Comparison of ENCODE assay signal across 17 cellular contexts in genomic region chrX:30572004-30572403, GRCh38. TPM values are rescaled to one million over a fixed set of nuclear protein-coding genes. Genes with fewer than 3 reads are reported as not detected.
DNase-seq lines count a peak whose midpoint lies in the region; ATAC-seq and TF ChIP-seq lines count a peak whose summit lies in the region.
"Had no signal": no experiment of that assay in that cellular context is flagged by ENCODE, and none has a peak within 500 bp of the region (broad histone marks: within the 10 kb centered on the region; RNA-seq: fewer than 3 reads in every experiment).

No MANE protein-coding gene starts in this region.

- H3K27ac ChIP-seq in OCI-LY1 (ENCODE audit: low read depth, low read length, poor library complexity, severe bottlenecking) (no peak overlapping the region), PC-3 (ENCODE audit: low read length) (no peak overlapping the region), tibial artery (no peak overlapping the region), Peyer's patch (no peak overlapping the region)
- H3K27ac ChIP-seq: left ventricle myocardium inferior, testis, WERI-Rb-1 had no signal

- H3K36me3 ChIP-seq in OCI-LY1 (ENCODE audit: insufficient read depth, low read length) (peaks cover 47% of the 10 kb centered on the region), PC-3 (ENCODE audit: low read depth, low read length) (no peaks in the 10 kb centered on the region), tibial artery (no peaks in the 10 kb centered on the region), Peyer's patch (no peaks in the 10 kb centered on the region)
- H3K36me3 ChIP-seq: heart left ventricle, left ventricle myocardium inferior, WERI-Rb-1 had no signal

- peak; percentile 44 for ATAC-seq in GM19025 (IDR thresholded peaks at IDR 0.05; ENCODE audit: low read depth, unreplicated experiment)
- ATAC-seq in HG02798 (IDR thresholded peaks at IDR 0.05; ENCODE audit: poor library complexity, unreplicated experiment), result peak; percentile 37
- ATAC-seq in PC-3, result no peak
- ATAC-seq: activated CD8-positive, alpha-beta memory T cell treated with anti-CD3 and anti-CD28 coated beads, Interleukin-2, amount 10 ng/mL, durations not matched to agents 7 days and 5 days had no signal

- BruUV-seq in PC-3 (replicated peaks; lab: Mats Ljungman, UMichigan), result no TSS peak

- H4K20me1 ChIP-seq in OCI-LY1 (ENCODE audit: insufficient read depth, low read length) (no peaks in the 10 kb centered on the region), PC-3 (ENCODE audit: low read length) (no peaks in the 10 kb centered on the region)

- H2AFZ ChIP-seq in OCI-LY1 (ENCODE audit: low read length) (no peak overlapping the region), PC-3 (ENCODE audit: low read length) (no peak overlapping the region)

- H3K79me2 ChIP-seq in OCI-LY1 (ENCODE audit: insufficient read depth, low read length) (peaks cover 74% of the 10 kb centered on the region), PC-3 (ENCODE audit: low read length) (no peaks in the 10 kb centered on the region)

- intact Hi-C loops in PC-3 (cut with micrococcal nuclease) (no loop called here), tibial artery (cut with DNase I; ENCODE audit: low total_unique reads) (loop anchor here (10.0 kb wide), 1 partner anchor 133 kb away; no protein-coding TSS in a partner anchor)

- no peaks in the 10 kb centered on the region for H3F3A ChIP-seq in OCI-LY1 (ENCODE audit: insufficient read depth, low read length)
- H3F3A ChIP-seq in PC-3 (ENCODE audit: low read length, unreplicated experiment), result no peaks in the 10 kb centered on the region

- POLR2A ChIA-PET in PC-3 (lab: Charles Lee; ENCODE audit: unreplicated experiment), result no interaction called here

- H3K9ac ChIP-seq in OCI-LY1 (ENCODE audit: low read length) (0 out of 2 replicates have a peak overlapping the region, but pooled peaks have one; percentile 24), PC-3 (ENCODE audit: low read length) (no peak overlapping the region)

- H3K9me3 ChIP-seq in OCI-LY1 (ENCODE audit: low read length), result no peaks in the 10 kb centered on the region
- no peaks in the 10 kb centered on the region for H3K9me3 ChIP-seq in PC-3 (ENCODE audit: low read length)
- no peaks in the 10 kb centered on the region for H3K9me3 ChIP-seq in tibial artery
- H3K9me3 ChIP-seq in Peyer's patch, result no peaks in the 10 kb centered on the region
- H3K9me3 ChIP-seq: heart left ventricle, left ventricle myocardium inferior, testis had no signal

- peak overlapping the region; percentile 50 for H3K4me3 ChIP-seq in OCI-LY1 (ENCODE audit: low read depth, low read length, poor library complexity, severe bottlenecking)
- no peak overlapping the region for H3K4me3 ChIP-seq in PC-3 (ENCODE audit: low read length)
- H3K4me3 ChIP-seq in tibial artery, result no peak overlapping the region
- no peak overlapping the region for H3K4me3 ChIP-seq in Peyer's patch
- H3K4me3 ChIP-seq: left ventricle myocardium inferior, testis had no signal

- CTCF ChIA-PET in PC-3 (lab: Charles Lee), result no interaction called here

- TF ChIP-seq CTCF in OCI-LY1 (IDR thresholded peaks at IDR 0.05; ENCODE audit: low read length), result no peak
- TF ChIP-seq CTCF in PC-3 (conservative IDR thresholded peaks at IDR 0.05; ENCODE audit: low read depth, low read length), result no peak
- TF ChIP-seq CTCF in tibial artery (IDR thresholded peaks at IDR 0.05), result no peak
- TF ChIP-seq CTCF in Peyer's patch (IDR thresholded peaks at IDR 0.05), result no peak

- peaks cover 49% of the 10 kb centered on the region for H3K4me1 ChIP-seq in OCI-LY1 (ENCODE audit: insufficient read depth, low read length, severe bottlenecking)
- peaks cover 13% of the 10 kb centered on the region for H3K4me1 ChIP-seq in PC-3 (ENCODE audit: insufficient read depth, low read length)
- no peaks in the 10 kb centered on the region for H3K4me1 ChIP-seq in tibial artery
- H3K4me1 ChIP-seq in Peyer's patch, result no peaks in the 10 kb centered on the region
- H3K4me1 ChIP-seq: left ventricle myocardium inferior, testis had no signal

- no peak for DNase-seq in PC-3
- no peak for DNase-seq in tibial artery
- DNase-seq in Peyer's patch, result no peak
- no peak for DNase-seq in AG20443 (ENCODE audit: low spot score)
- DNase-seq: activated CD8-positive, alpha-beta memory T cell treated with anti-CD3 and anti-CD28 coated beads, Interleukin-2, amount 10 ng/mL, durations not matched to agents 7 days and 5 days; activated naive CD8-positive, alpha-beta T cell treated with anti-CD3 and anti-CD28 coated beads, Interleukin-2, amount 10 ng/mL, durations not matched to agents 7 days and 5 days; CD8-positive, alpha-beta memory T cell; heart left ventricle; left ventricle myocardium inferior; NCI-H1417 treated with DMSO at 0.1 percent for 48 hours; NCI-H748 treated with DMSO at 0.1 percent for 48 hours; testis; WERI-Rb-1 had no signal

- H3K9me2 ChIP-seq in OCI-LY1 (ENCODE audit: low read depth, low read length), result no peaks in the 10 kb centered on the region
- no peaks in the 10 kb centered on the region for H3K9me2 ChIP-seq in PC-3 (replicated peaks; ENCODE audit: low read length)

- TF ChIP-seq POLR2A in Peyer's patch (IDR thresholded peaks at IDR 0.05), result no peak

- H3K4me2 ChIP-seq in OCI-LY1 (ENCODE audit: low read length) (peak overlapping the region; percentile 69), PC-3 (ENCODE audit: low read length) (no peak overlapping the region)

- H3K27me3 ChIP-seq in OCI-LY1 (ENCODE audit: insufficient read depth, low read length) (no peaks in the 10 kb centered on the region), PC-3 (ENCODE audit: low read length) (no peaks in the 10 kb centered on the region), tibial artery (no peaks in the 10 kb centered on the region), Peyer's patch (no peaks in the 10 kb centered on the region)
- H3K27me3 ChIP-seq: testis had no signal

RNA-seq across cellular contexts. Expression of gene TASL, which starts 5.6 kb away (rescaled TPM):
- total RNA-seq in PC-3 (2014; rRNA removed) (not detected in 2 replicates), Peyer's patch (1 to 10 TPM in 2 of 4 donors, not detected in 2; 1.9 to 6.6 TPM)
- total RNA-seq: epithelial cell of proximal tubule had no signal
